In the genomic region with DNA sequence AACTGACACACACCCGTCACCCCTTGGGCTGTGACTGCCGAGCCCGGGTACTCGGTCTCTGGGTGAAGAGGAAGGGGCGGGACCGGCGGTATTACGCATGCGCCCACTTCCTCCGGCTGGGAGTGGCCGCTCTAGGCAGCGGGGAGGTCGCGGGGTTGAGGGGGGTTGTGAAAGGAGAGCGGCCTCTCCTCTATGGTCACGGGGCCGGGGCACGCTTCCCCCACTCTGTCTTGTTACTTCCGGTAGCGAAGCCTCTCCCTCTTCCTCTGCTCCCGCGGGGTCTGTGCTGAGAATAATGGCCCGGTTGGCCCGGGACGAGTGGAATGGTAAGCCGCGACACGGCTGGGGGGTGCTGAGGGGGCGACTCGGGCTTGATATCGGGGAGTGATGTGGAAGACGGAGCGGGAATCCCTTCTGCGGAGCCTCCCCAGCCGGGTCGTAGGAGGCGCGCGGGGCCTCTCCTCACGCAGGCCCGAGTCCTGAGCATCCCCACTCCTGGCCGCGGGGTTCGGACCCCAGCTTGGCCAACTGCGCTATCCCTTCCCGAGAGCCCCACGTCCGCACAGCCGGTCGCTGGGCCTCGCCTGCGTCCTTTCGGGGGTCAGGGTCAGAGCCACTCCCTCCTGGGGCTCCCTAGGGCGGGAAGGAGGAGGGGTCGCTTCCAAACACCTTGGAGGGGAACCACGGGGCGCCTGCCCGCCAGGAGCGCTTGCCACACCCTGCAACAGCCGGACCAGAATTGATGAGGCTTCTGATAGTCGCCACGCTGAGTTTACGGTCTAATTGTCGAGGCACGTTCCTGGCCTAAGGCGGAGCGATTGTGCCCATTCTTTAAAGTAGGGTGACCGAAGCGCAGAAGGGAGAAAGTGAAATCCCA, we compare ENCODE assay signal across 1 cellular context.
TF ChIP-seq lines count a peak whose summit lies in the region.

TSS of gene BFAR (plus strand) at position 259 of the 877 bp plus-strand sequence. CDS start 11,396 bp downstream, outside the sequence.

TF ChIP-seq in GM12878, 131 proteins besides CTCF, POLR2A, EP300 and RAD21 (continued from another document):
- TF ChIP-seq, protein P1, sequence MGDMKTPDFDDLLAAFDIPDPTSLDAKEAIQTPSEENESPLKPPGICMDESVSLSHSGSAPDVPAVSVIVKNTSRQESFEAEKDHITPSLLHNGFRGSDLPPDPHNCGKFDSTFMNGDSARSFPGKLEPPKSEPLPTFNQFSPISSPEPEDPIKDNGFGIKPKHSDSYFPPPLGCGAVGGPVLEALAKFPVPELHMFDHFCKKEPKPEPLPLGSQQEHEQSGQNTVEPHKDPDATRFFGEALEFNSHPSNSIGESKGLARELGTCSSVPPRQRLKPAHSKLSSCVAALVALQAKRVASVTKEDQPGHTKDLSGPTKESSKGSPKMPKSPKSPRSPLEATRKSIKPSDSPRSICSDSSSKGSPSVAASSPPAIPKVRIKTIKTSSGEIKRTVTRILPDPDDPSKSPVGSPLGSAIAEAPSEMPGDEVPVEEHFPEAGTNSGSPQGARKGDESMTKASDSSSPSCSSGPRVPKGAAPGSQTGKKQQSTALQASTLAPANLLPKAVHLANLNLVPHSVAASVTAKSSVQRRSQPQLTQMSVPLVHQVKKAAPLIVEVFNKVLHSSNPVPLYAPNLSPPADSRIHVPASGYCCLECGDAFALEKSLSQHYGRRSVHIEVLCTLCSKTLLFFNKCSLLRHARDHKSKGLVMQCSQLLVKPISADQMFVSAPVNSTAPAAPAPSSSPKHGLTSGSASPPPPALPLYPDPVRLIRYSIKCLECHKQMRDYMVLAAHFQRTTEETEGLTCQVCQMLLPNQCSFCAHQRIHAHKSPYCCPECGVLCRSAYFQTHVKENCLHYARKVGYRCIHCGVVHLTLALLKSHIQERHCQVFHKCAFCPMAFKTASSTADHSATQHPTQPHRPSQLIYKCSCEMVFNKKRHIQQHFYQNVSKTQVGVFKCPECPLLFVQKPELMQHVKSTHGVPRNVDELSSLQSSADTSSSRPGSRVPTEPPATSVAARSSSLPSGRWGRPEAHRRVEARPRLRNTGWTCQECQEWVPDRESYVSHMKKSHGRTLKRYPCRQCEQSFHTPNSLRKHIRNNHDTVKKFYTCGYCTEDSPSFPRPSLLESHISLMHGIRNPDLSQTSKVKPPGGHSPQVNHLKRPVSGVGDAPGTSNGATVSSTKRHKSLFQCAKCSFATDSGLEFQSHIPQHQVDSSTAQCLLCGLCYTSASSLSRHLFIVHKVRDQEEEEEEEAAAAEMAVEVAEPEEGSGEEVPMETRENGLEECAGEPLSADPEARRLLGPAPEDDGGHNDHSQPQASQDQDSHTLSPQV (IDR thresholded peaks at IDR 0.05): no peak
